12 cellular contexts compared by ENCODE assay signal in genomic region chr16:57634171-57634570, GRCh38. TPM values are rescaled to one million over a fixed set of nuclear protein-coding genes. Genes with fewer than 3 reads are reported as not detected.
DNase-seq lines count a peak whose midpoint lies in the region; ATAC-seq and TF ChIP-seq lines count a peak whose summit lies in the region.
"Had no signal": no experiment of that assay in that cellular context is flagged by ENCODE, and none has a peak within 500 bp of the region (broad histone marks: within the 10 kb centered on the region; RNA-seq: fewer than 3 reads in every experiment).

No MANE protein-coding gene starts in this region.

- H3K9me3 ChIP-seq in psoas muscle = no peaks in the 10 kb centered on the region
- no peaks in the 10 kb centered on the region for H3K9me3 ChIP-seq in effector memory CD4-positive, alpha-beta T cell (ENCODE audit: control insufficient read depth, low read length)

- intact Hi-C loops in psoas muscle (cut with DNase I) = no loop called here

- TF ChIP-seq CTCF in psoas muscle (IDR thresholded peaks at IDR 0.05) = no peak

- no peak for ATAC-seq in psoas muscle
- no peak for ATAC-seq in GM21786 (IDR thresholded peaks at IDR 0.05; ENCODE audit: unreplicated experiment)
- no peak for ATAC-seq in GM21737 (IDR thresholded peaks at IDR 0.05; ENCODE audit: unreplicated experiment)

- peaks cover 0 to 12% (median 3%) of the 10 kb centered on the region in 3 donors for H3K27me3 ChIP-seq in psoas muscle (ENCODE audit: insufficient read depth in 3 of 3, low read length in 2 of 3)
- peaks cover 9% of the 10 kb centered on the region for H3K27me3 ChIP-seq in effector memory CD4-positive, alpha-beta T cell (replicated peaks; ENCODE audit: control insufficient read depth, insufficient read depth, low read length, poor library complexity, severe bottlenecking)

- H3K4me3 ChIP-seq in psoas muscle = no peak overlapping the region
- H3K4me3 ChIP-seq in effector memory CD4-positive, alpha-beta T cell (ENCODE audit: insufficient read depth, low read depth, low read length, poor library complexity, severe bottlenecking) = no peak overlapping the region

- H3K4me1 ChIP-seq in psoas muscle = no peaks in the 10 kb centered on the region
- no peaks in the 10 kb centered on the region for H3K4me1 ChIP-seq in effector memory CD4-positive, alpha-beta T cell (ENCODE audit: control insufficient read depth, insufficient read depth, low read length, poor library complexity, severe bottlenecking)

- 57 to 75% (median 67%) methylated on average over 2 to 4 of the region's 4 CpGs for WGBS in psoas muscle, 3 donors

- H3K36me3 ChIP-seq in psoas muscle (ENCODE audit: insufficient read depth in 1 of 2, low read depth in 1 of 2) = no peaks in the 10 kb centered on the region
- H3K36me3 ChIP-seq in effector memory CD4-positive, alpha-beta T cell (ENCODE audit: control insufficient read depth, insufficient read depth, low read length) = no peaks in the 10 kb centered on the region

- DNase-seq in AG20443 (ENCODE audit: low spot score) (peak; percentile 37), LoVo (ENCODE audit: low spot score) (peak; percentile 29), epidermal melanocyte (ENCODE audit: insufficient read length, low spot score) (peak; percentile 41), psoas muscle (no peak), NCI-H1417 treated with DMSO at 0.1 percent for 48 hours (lab: John Stamatoyannopoulos, UW) (no peak)
- DNase-seq in effector memory CD4-positive, alpha-beta T cell = no peak
- DNase-seq: activated CD4-positive, CD25-positive, alpha-beta regulatory T cell treated with anti-CD3 and anti-CD28 coated beads, Interleukin-2, amount 50 U/mL, for 72 hours; NCI-H1417; NCI-H774 had no signal

- peak overlapping the region; percentile 23 for H3K27ac ChIP-seq in psoas muscle
- no peak overlapping the region for H3K27ac ChIP-seq in effector memory CD4-positive, alpha-beta T cell (ENCODE audit: insufficient read depth, low read length, poor library complexity, severe bottlenecking)

RNA-seq across cellular contexts. Expression of gene ADGRG1, which starts 5.7 kb away (rescaled TPM):
- 10 to 100 TPM; 14.2 to 19.4 (median 15.7) TPM for total RNA-seq in psoas muscle
- 10 to 100 TPM in 1 of 3 donors, 1 to 10 TPM in 2; 5.3 to 10.4 (median 7.4) TPM for polyA plus RNA-seq in psoas muscle

RNA-seq across cellular contexts. Expression of gene ADGRG3, which starts 33.9 kb away (rescaled TPM):
- under 1 TPM; 0.19 to 0.57 (median 0.31) TPM for total RNA-seq in psoas muscle
- polyA plus RNA-seq in psoas muscle = under 1 TPM; 0.16 to 0.37 (median 0.31) TPM
- total RNA-seq: activated T-helper 1 cell treated with anti-CD3 and anti-CD28 coated beads, Interleukin-12 subunit alpha, Interleukin-12 subunit beta, Interleukin-2, Interleukin-4 antibody, amounts not matched to agents 30 ng/mL and 10 ng/mL and 1 ng/mL, durations not matched to agents 14 hours and 24 hours and 36 hours had no signal

Comparison
In these comparisons a context has a peak if more than half of its experiments do, and no peak if none do; other contexts are left out.
1. DNase-seq: peak in AG20443 (single experiment), LoVo (single experiment) and epidermal melanocyte (single experiment); none in psoas muscle (0 of 2), NCI-H1417 treated with DMSO at 0.1 percent for 48 hours (single experiment) and effector memory CD4-positive, alpha-beta T cell (0 of 3).